Comparison of ENCODE assay signal across 9 cellular contexts in genomic region chr17:28042721-28043291, GRCh38. TPM values are rescaled to one million over a fixed set of nuclear protein-coding genes. Genes with fewer than 3 reads are reported as not detected.
DNase-seq lines count a peak whose midpoint lies in the region; ATAC-seq and TF ChIP-seq lines count a peak whose summit lies in the region.
"Had no signal": no experiment of that assay in that cellular context is flagged by ENCODE, and none has a peak within 500 bp of the region (broad histone marks: within the 10 kb centered on the region; RNA-seq: fewer than 3 reads in every experiment).

No MANE protein-coding gene starts in this region.

- DNase-seq in GM12865 (ENCODE audit: low read depth) (no peak), RWPE2 (ENCODE audit: low spot score) (no peak), epithelial cell of proximal tubule (ENCODE audit: low read depth) (no peak), LoVo (ENCODE audit: low spot score) (no peak), C1 segment of cervical spinal cord (lab: John Stamatoyannopoulos, UW) (no peak), DMS153 (lab: John Stamatoyannopoulos, UW) (no peak)
- no peak for DNase-seq in stimulated activated naive CD4-positive, alpha-beta T cell treated with Interleukin-2 at 50 U/mL for 16 hours (lab: John Stamatoyannopoulos, UW)
- DNase-seq: NCI-H1092 treated with DMSO at 0.1 percent for 48 hours had no signal

- H3K36me3 ChIP-seq in RWPE2 (ENCODE audit: low read depth) (peaks cover 28% of the 10 kb centered on the region), rectal smooth muscle tissue (ENCODE audit: control insufficient read depth, insufficient read depth, low read length) (no peaks in the 10 kb centered on the region)

- no peak overlapping the region for H3K9ac ChIP-seq in rectal smooth muscle tissue (ENCODE audit: low read length)

- H3K4me3 ChIP-seq in GM12865 (ENCODE audit: low read depth, low read length) (peak overlapping the region; percentile 93), RWPE2 (ENCODE audit: severe bottlenecking) (peak overlapping the region; percentile 77), epithelial cell of proximal tubule (ENCODE audit: low read depth, low read length) (peak overlapping the region; percentile 88), rectal smooth muscle tissue (ENCODE audit: low read length) (peak overlapping the region; percentile 70)

- no peaks in the 10 kb centered on the region for H3K9me3 ChIP-seq in RWPE2 (ENCODE audit: severe bottlenecking)

- H3K27me3 ChIP-seq in RWPE2 (ENCODE audit: insufficient read depth, poor library complexity, severe bottlenecking) (no peaks in the 10 kb centered on the region), rectal smooth muscle tissue (ENCODE audit: control insufficient read depth, insufficient read depth, low read length) (no peaks in the 10 kb centered on the region)

- TF ChIP-seq CTCF in GM12865 (IDR thresholded peaks at IDR 0.05; ENCODE audit: insufficient read depth, low read depth, low read length, missing control alignments) = no peak
- no peak for TF ChIP-seq CTCF in RWPE2 (IDR thresholded peaks at IDR 0.05; ENCODE audit: poor library complexity, severe bottlenecking)
- no peak for TF ChIP-seq CTCF in epithelial cell of proximal tubule (conservative IDR thresholded peaks at IDR 0.05; ENCODE audit: low read depth, low read length)

- ATAC-seq in RWPE2 (ENCODE audit: low read depth) = no peak

- H3K27ac ChIP-seq in RWPE2 (ENCODE audit: poor library complexity, severe bottlenecking) (peak overlapping the region; percentile 79), rectal smooth muscle tissue (ENCODE audit: low read depth, low read length) (no peak overlapping the region)

- H3K4me1 ChIP-seq in RWPE2 (ENCODE audit: insufficient read depth, poor library complexity, severe bottlenecking) = peaks cover 50% of the 10 kb centered on the region
- H3K4me1 ChIP-seq in rectal smooth muscle tissue (ENCODE audit: control insufficient read depth, insufficient read depth, low read length) = peaks cover 3% of the 10 kb centered on the region

RNA-seq across cellular contexts. Expression of gene NLK, which starts 0.3 kb away (rescaled TPM):
- 15.1 and 18.6 TPM in 2 replicates for total RNA-seq in epithelial cell of proximal tubule
